ENCODE assay signal across 13 cellular contexts in the genomic region with DNA sequence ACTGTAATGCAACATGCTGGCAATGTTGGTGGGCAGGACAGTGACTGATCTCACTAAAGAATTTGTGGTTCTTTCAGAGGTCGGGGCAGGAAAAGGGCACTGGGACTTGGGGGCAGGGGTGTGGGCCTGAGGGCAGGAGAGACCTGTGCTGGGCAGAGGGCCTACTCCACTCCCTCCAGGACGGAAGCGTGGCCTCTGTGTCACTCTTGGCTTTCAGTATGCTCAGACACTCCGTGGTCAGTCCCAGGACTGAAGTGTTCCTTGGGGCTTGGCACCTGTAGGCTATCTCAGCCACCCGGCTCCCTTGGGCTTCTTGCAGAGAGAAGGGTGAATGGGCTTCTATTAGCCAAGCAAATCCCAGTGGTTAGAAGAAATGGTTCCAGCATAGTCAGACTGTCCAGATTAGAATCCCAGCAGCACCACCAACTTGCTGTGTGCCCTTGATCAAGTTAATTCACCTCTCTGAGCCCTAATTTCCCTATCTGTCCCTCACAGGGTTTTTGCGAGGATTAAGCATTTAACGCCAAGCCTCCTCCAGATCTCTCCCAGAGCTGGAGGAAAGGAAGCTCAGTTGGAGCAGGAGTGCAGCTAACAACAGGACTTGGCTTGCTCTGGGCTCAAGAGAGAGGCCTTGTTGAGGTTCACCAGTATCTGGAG. TPM values are rescaled to one million over a fixed set of nuclear protein-coding genes. Genes with fewer than 3 reads are reported as not detected.
A peak's percentile ranks its signal among the peaks of the same experiment; 100 is the strongest.
DNase-seq lines count a peak whose midpoint lies in the region; ATAC-seq, FAIRE-seq and TF ChIP-seq lines count a peak whose summit lies in the region.
"Had no signal": no experiment of that assay in that cellular context is flagged by ENCODE, and none has a peak within 500 bp of the region (broad histone marks: within the 10 kb centered on the region; RNA-seq: fewer than 3 reads in every experiment).

No MANE protein-coding gene starts in this region.

- CTCF ChIA-PET in HepG2 (lab: Yijun Ruan, JAX; ENCODE audit: low intra/inter-chr PET ratio, low total read pairs): no interaction called here

- in situ Hi-C loops in HepG2 (cut with HindIII; ENCODE audit: extremely low pct_ligation_motif_present, low pct_unique_long_range_greater_than_20kb): no loop called here

- H4K20me1 ChIP-seq in BLaER1 treated with 17β-estradiol and CSF1 and Interleukin-3, amounts not matched to agents 10 nM and 100 nM: no peaks in the 10 kb centered on the region
- no peaks in the 10 kb centered on the region for H4K20me1 ChIP-seq in HepG2 (ENCODE audit: insufficient read depth, low read length)

- no peak overlapping the region for H2AFZ ChIP-seq in HepG2 (ENCODE audit: low read length)

- peaks cover 11 to 78% (median 67%) of the 10 kb centered on the region in 10 experiments for H3K4me1 ChIP-seq in BLaER1 treated with 17β-estradiol and CSF1 and Interleukin-3, amounts not matched to agents 10 nM and 100 nM
- no peaks in the 10 kb centered on the region for H3K4me1 ChIP-seq in HepG2 (ENCODE audit: insufficient read depth, low read length)
- peaks cover 5 to 15% (median 9%) of the 10 kb centered on the region in 6 donors for H3K4me1 ChIP-seq in spleen
- H3K4me1 ChIP-seq in thyroid gland: peaks cover 2 to 13% of the 10 kb centered on the region in 2 donors

- DNase-seq in WERI-Rb-1 (no peak), HepG2 (ENCODE audit: low spot score) (no peak), spleen (peak; percentile 57), left colon (no peak), thyroid gland (no peak)
- DNase-seq: Calu3; CD4-positive, CD25-positive, alpha-beta regulatory T cell; DMS 273 treated with DMSO at 0.1 percent for 48 hours; HCEC 1CT had no signal

- TF ChIP-seq EP300 in HepG2 (IDR thresholded peaks at IDR 0.05; ENCODE audit: low read depth in 2 of 2, low read length in 2 of 2) (no peak), HepG2 (CRISPR knock-in tag; IDR thresholded peaks at IDR 0.05; ENCODE audit: borderline replicate concordance) (no peak)

- POLR2A ChIA-PET in HepG2 (lab: Yijun Ruan, JAX): no interaction called here

- no peak overlapping the region for H3K9ac ChIP-seq in BLaER1 treated with 17β-estradiol and CSF1 and Interleukin-3, amounts not matched to agents 10 nM and 100 nM
- no peak overlapping the region for H3K9ac ChIP-seq in HepG2 (ENCODE audit: insufficient read depth, low read depth, low read length)

- ATAC-seq in HepG2: no peak
- ATAC-seq in left colon: no peak
- ATAC-seq in HG03571 (IDR thresholded peaks at IDR 0.05; ENCODE audit: unreplicated experiment): no peak

- H3K9me3 ChIP-seq in BLaER1 treated with 17β-estradiol and CSF1 and Interleukin-3, amounts not matched to agents 10 nM and 100 nM (replicated peaks in 1 of 11): peaks cover 7 to 21% (median 11%) of the 10 kb centered on the region in 11 experiments; a peak in 15 of 22 replicates
- peaks cover 2% of the 10 kb centered on the region for H3K9me3 ChIP-seq in WERI-Rb-1 (ENCODE audit: severe bottlenecking)
- no peaks in the 10 kb centered on the region for H3K9me3 ChIP-seq in HepG2 (ENCODE audit: low read length)
- H3K9me3 ChIP-seq in spleen: peaks cover 0 to 14% (median 8%) of the 10 kb centered on the region in 8 donors
- H3K9me3 ChIP-seq in thyroid gland: no peaks in the 10 kb centered on the region

- intact Hi-C loops in HepG2 (cut with micrococcal nuclease; ENCODE audit: unreplicated experiment): no loop called here
- intact Hi-C loops in spleen (cut with DNase I; ENCODE audit: low total_unique reads): no loop called here
- intact Hi-C loops in left colon (cut with DNase I, micrococcal nuclease): no loop called here
- intact Hi-C loops in thyroid gland (cut with DNase I): no loop called here

- peak overlapping the region in 8 of 11 experiments; percentile 0 to 87 (median 22); a peak in 12 of 22 replicates for H3K4me2 ChIP-seq in BLaER1 treated with 17β-estradiol and CSF1 and Interleukin-3, amounts not matched to agents 10 nM and 100 nM
- H3K4me2 ChIP-seq in HepG2 (ENCODE audit: low read depth, low read length): no peak overlapping the region

- TF ChIP-seq POLR2A in HepG2 (IDR thresholded peaks at IDR 0.05; ENCODE audit: insufficient read depth in 1 of 2, low read depth in 2 of 2, low read length in 2 of 2) (no peak), spleen (IDR thresholded peaks at IDR 0.05) (no peak), thyroid gland (IDR thresholded peaks at IDR 0.05) (no peak)

- H3K27me3 ChIP-seq in BLaER1 treated with 17β-estradiol and CSF1 and Interleukin-3, amounts not matched to agents 10 nM and 100 nM: peaks cover 0 to 3% (median 0%) of the 10 kb centered on the region in 11 experiments; a peak in 1 of 22 replicates
- H3K27me3 ChIP-seq in WERI-Rb-1 (ENCODE audit: insufficient read depth, low read depth, severe bottlenecking) (no peaks in the 10 kb centered on the region), HepG2 (ENCODE audit: control insufficient read depth in 1 of 2, insufficient read depth in 2 of 2, low read length in 2 of 2) (peaks cover 2 to 45% of the 10 kb centered on the region in 2 experiments; a peak in 4 of 5 replicates), spleen (replicated peaks in 1 of 7) (peaks cover 0 to 5% (median 0%) of the 10 kb centered on the region in 7 donors), thyroid gland (no peaks in the 10 kb centered on the region)

- 36% methylated on average over 5 of the region's 7 CpGs for WGBS in HepG2 (ENCODE audit: low lambda C conversion rate)
- 76 to 94% (median 84%) methylated on average over 7 of the region's 7 CpGs for WGBS in spleen, 5 donors
- WGBS in thyroid gland, 2 donors: 81 to 89% methylated on average over 7 of the region's 7 CpGs

- H3K79me2 ChIP-seq in HepG2 (ENCODE audit: insufficient read depth, low read length): no peaks in the 10 kb centered on the region

- no peaks in the 10 kb centered on the region for H3K36me3 ChIP-seq in BLaER1 treated with 17β-estradiol and CSF1 and Interleukin-3, amounts not matched to agents 10 nM and 100 nM
- H3K36me3 ChIP-seq in WERI-Rb-1 (no peaks in the 10 kb centered on the region), HepG2 (replicated peaks in 1 of 2; ENCODE audit: control insufficient read depth in 1 of 2, insufficient read depth in 2 of 2, low read length in 2 of 2) (no peaks in the 10 kb centered on the region), spleen (no peaks in the 10 kb centered on the region), thyroid gland (no peaks in the 10 kb centered on the region)

- TF ChIP-seq CTCF in WERI-Rb-1 (IDR thresholded peaks at IDR 0.05; ENCODE audit: low read depth, low read length): no peak
- no peak for TF ChIP-seq CTCF in HepG2 (CRISPR knock-in tag; IDR thresholded peaks at IDR 0.05)
- TF ChIP-seq CTCF in spleen (IDR thresholded peaks at IDR 0.05 in 8 of 11, conservative IDR thresholded peaks at IDR 0.05 in 3 of 11): no peak
- no peak for TF ChIP-seq CTCF in thyroid gland (IDR thresholded peaks at IDR 0.05)

- TF ChIP-seq RAD21 in HepG2 (CRISPR knock-in tag; IDR thresholded peaks at IDR 0.05): no peak

- no TSS peak for BruUV-seq in HepG2 (replicated peaks; lab: Mats Ljungman, UMichigan)

- H3K4me3 ChIP-seq in BLaER1 treated with 17β-estradiol and CSF1 and Interleukin-3, amounts not matched to agents 10 nM and 100 nM: no peak overlapping the region
- H3K4me3 ChIP-seq in WERI-Rb-1 (ENCODE audit: low read depth, low read length) (no peak overlapping the region), HepG2 (replicated peaks in 1 of 3; ENCODE audit: insufficient read depth in 1 of 3, low read depth in 2 of 3, low read length in 3 of 3) (no peak overlapping the region), spleen (no peak overlapping the region), thyroid gland (replicated peaks in 1 of 3) (no peak overlapping the region)

- H3K27ac ChIP-seq in BLaER1 treated with 17β-estradiol and CSF1 and Interleukin-3, amounts not matched to agents 10 nM and 100 nM: no peak overlapping the region
- peak overlapping the region; percentile 55 for H3K27ac ChIP-seq in WERI-Rb-1
- no peak overlapping the region for H3K27ac ChIP-seq in HepG2 (ENCODE audit: extremely low read length, insufficient read depth, low read length)
- H3K27ac ChIP-seq in spleen: peak overlapping the region in 2 of 8 donors; percentile 30 to 42
- H3K27ac ChIP-seq in thyroid gland: no peak overlapping the region
- H3K27ac ChIP-seq: HL-60 had no signal

- FAIRE-seq in HepG2 (lab: Jason Lieb, UNC): no peak
- FAIRE-seq: A204.1 had no signal

TF ChIP-seq in HepG2, 621 proteins besides CTCF, POLR2A, EP300 and RAD21:
- TF ChIP-seq ZNF768 (CRISPR knock-in tag; IDR thresholded peaks at IDR 0.05) (peak; percentile 24; the same call in 1 of the 2 replicates), ZNF263 (CRISPR knock-in tag; IDR thresholded peaks at IDR 0.05) (no peak)

RNA-seq across cellular contexts. Expression of a gene that starts 57.5 kb away (rescaled TPM):
- total RNA-seq in HepG2 (2016; rRNA removed; fragmentation: Illumina TruSeq; extraction: Trizol) (7.7 and 17.4 TPM in 2 replicates), spleen (10 to 100 TPM in 1 of 7 donors, 1 to 10 TPM in 6; 4.0 to 14.4 (median 8.0) TPM), left colon (1 to 10 TPM; 2.5 to 5.3 TPM), thyroid gland (100 to 1,000 TPM in 3 of 4 donors, 10 to 100 TPM in 1; 92.8 to 200 (median 143) TPM)
- total RNA-seq in HepG2 (2016; cell fraction: cytosol; rRNA removed; fragmentation: Illumina TruSeq; extraction: Trizol; ENCODE audit: low read depth): 2.2 and 4.4 TPM in 2 replicates
- 8.1 and 18.8 TPM in 2 replicates for total RNA-seq in HepG2 (2016; cell fraction: insoluble cytoplasmic fraction; rRNA removed; fragmentation: Illumina TruSeq; extraction: Trizol)
- total RNA-seq in HepG2 (2016; cell fraction: membrane; rRNA removed; fragmentation: Illumina TruSeq; extraction: Trizol): 7.6 and 8.8 TPM in 2 replicates
- 30.3 and 33.7 TPM in 2 replicates for total RNA-seq in HepG2 (2016; cell fraction: nucleus; rRNA removed; fragmentation: Illumina TruSeq; extraction: Trizol)
- polyA plus RNA-seq in HepG2 (2011; rRNA removed) (17.3 and 20.6 TPM in 2 replicates), spleen (1 to 10 TPM; 1.7 to 2.4 (median 2.0) TPM)
- polyA plus RNA-seq in HepG2 (2011; cell fraction: cytosol; rRNA removed): 10.8 and 12.1 TPM in 2 replicates
- 64.4 and 71.0 TPM in 2 replicates for polyA plus RNA-seq in HepG2 (2011; cell fraction: nucleus; rRNA removed)
- polyA plus RNA-seq in HepG2 (2012): 6.2 and 8.4 TPM in 2 replicates
- polyA plus RNA-seq in HepG2 (2016; cell fraction: cytosol; fragmentation: Illumina TruSeq; extraction: Trizol; ENCODE audit: low read depth): 1.1 and 2.0 TPM in 2 replicates
- 7.4 and 8.7 TPM in 2 replicates for polyA plus RNA-seq in HepG2 (2016; cell fraction: insoluble cytoplasmic fraction; fragmentation: Illumina TruSeq; extraction: Trizol; ENCODE audit: low read depth)
- 3.9 and 4.9 TPM in 2 replicates for polyA plus RNA-seq in HepG2 (2016; cell fraction: membrane; fragmentation: Illumina TruSeq; extraction: Trizol; ENCODE audit: low read depth)
- polyA plus RNA-seq in HepG2 (2016; cell fraction: nucleus; fragmentation: Illumina TruSeq; extraction: Trizol; ENCODE audit: insufficient read depth, low read depth): 51.0 and 61.4 TPM in 2 replicates
- 30.5 and 280 TPM in 2 replicates for polyA minus RNA-seq in HepG2 (2011; rRNA and poly(A)+ RNA removed; ENCODE audit: low replicate concordance)
- 8.3 and 9.2 TPM in 2 replicates for polyA minus RNA-seq in HepG2 (2011; cell fraction: cytosol; rRNA and poly(A)+ RNA removed)
- 28.8 and 29.9 TPM in 2 replicates for polyA minus RNA-seq in HepG2 (2011; cell fraction: nucleus; rRNA and poly(A)+ RNA removed)
